In the genomic region with DNA sequence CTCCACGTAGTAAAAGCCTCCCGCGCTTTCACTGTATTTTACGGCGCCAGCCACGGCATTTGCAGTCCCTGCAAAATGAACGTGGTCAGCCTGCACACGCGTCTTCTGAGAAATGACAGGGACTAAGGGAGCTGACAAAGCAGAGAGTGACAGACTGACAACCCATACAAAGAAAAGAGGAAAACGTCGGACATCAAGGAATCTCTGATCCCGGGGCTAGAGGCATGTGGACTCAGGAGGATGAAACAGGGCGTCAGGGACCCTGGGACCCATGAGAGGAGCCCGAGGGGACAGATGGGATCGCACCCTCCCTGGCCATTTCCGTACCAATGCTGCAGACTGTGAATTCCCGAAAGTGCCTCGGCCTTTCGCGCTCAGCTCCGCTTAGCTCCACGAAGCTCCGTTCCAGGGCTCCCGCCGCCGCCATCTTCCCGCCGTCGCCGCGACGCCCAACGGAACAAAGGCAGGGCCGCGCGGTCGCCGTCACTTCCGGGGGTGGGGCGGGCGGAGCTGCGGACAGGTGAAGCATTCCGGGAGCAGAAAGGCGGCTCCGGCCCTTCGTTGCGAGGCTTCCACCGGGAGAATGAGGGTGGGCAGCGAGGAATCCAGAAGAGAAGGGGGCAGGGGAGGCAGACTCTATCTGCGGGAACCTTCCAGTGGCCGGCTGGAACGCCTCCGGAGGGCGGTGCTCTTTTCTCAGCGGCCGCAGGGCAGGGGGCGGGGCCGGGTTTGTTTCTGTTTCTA, we compare ENCODE assay signal across 8 cellular contexts. TPM values are rescaled to one million over a fixed set of nuclear protein-coding genes. Genes with fewer than 3 reads are reported as not detected.
A peak's percentile ranks its signal among the peaks of the same experiment; 100 is the strongest.
DNase-seq lines count a peak whose midpoint lies in the region; ATAC-seq and TF ChIP-seq lines count a peak whose summit lies in the region.

A gene with protein sequence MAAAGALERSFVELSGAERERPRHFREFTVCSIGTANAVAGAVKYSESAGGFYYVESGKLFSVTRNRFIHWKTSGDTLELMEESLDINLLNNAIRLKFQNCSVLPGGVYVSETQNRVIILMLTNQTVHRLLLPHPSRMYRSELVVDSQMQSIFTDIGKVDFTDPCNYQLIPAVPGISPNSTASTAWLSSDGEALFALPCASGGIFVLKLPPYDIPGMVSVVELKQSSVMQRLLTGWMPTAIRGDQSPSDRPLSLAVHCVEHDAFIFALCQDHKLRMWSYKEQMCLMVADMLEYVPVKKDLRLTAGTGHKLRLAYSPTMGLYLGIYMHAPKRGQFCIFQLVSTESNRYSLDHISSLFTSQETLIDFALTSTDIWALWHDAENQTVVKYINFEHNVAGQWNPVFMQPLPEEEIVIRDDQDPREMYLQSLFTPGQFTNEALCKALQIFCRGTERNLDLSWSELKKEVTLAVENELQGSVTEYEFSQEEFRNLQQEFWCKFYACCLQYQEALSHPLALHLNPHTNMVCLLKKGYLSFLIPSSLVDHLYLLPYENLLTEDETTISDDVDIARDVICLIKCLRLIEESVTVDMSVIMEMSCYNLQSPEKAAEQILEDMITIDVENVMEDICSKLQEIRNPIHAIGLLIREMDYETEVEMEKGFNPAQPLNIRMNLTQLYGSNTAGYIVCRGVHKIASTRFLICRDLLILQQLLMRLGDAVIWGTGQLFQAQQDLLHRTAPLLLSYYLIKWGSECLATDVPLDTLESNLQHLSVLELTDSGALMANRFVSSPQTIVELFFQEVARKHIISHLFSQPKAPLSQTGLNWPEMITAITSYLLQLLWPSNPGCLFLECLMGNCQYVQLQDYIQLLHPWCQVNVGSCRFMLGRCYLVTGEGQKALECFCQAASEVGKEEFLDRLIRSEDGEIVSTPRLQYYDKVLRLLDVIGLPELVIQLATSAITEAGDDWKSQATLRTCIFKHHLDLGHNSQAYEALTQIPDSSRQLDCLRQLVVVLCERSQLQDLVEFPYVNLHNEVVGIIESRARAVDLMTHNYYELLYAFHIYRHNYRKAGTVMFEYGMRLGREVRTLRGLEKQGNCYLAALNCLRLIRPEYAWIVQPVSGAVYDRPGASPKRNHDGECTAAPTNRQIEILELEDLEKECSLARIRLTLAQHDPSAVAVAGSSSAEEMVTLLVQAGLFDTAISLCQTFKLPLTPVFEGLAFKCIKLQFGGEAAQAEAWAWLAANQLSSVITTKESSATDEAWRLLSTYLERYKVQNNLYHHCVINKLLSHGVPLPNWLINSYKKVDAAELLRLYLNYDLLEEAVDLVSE (N-terminal part only) (minus strand): TSS at position 459 of the 744 bp plus-strand sequence. CDS start 32 bp downstream, at position 427.

- TF ChIP-seq POLR2A in erythroblast (IDR thresholded peaks at IDR 0.05; ENCODE audit: low read length): peak; percentile 92

- ATAC-seq in GM21381 (IDR thresholded peaks at IDR 0.05; ENCODE audit: unreplicated experiment): peak; percentile 78

- peak; percentile 74 for DNase-seq in Caki2 (ENCODE audit: low read depth)
- peak in 69 of 76 experiments; percentile 6 to 81 (median 58) for DNase-seq in HUDEP-2 (lab: John Stamatoyannopoulos, UW; ENCODE audit: unreplicated experiment in 76 of 76)
- DNase-seq in OCI-M2 (lab: John Stamatoyannopoulos, UW; ENCODE audit: unreplicated experiment): peak; percentile 42
- DNase-seq in activated T-cell treated with anti-CD3 and anti-CD28 coated beads, Interleukin-2, amount 50 U/mL, for 1 hour: peak; percentile 89
- DNase-seq in erythroblast (lab: John Stamatoyannopoulos, UW): peak; percentile 89 to 93
- DNase-seq in mucosa of gallbladder (ENCODE audit: low spot score): peak; percentile 82
- peak; percentile 90 for DNase-seq in stimulated activated CD8-positive, alpha-beta memory T cell treated with anti-CD3 and anti-CD28 coated beads, Interleukin-4, amount 100 ng/mL, for 24 hours (ENCODE audit: low read depth)

- in situ Hi-C loops in Caki2 (cut with HindIII; ENCODE audit: low pct_unique_long_range_greater_than_20kb, low sequenced_read_pairs): no loop called here

RNA-seq across cellular contexts. Expression of the gene that starts here (rescaled TPM):
- 15.8 and 23.2 TPM in 2 replicates for total RNA-seq in Caki2 (2014; rRNA removed; shearing (Covaris generic); ENCODE audit: low replicate concordance)
- 26.1 TPM for total RNA-seq in mucosa of gallbladder

Comparison
In these comparisons a context has a peak if more than half of its experiments do, and no peak if none do; other contexts are left out.
1. Peak in every context shown above with its lines: DNase-seq and ATAC-seq.